8 cellular contexts compared by ENCODE assay signal in genomic region chr17:35243459-35244204, GRCh38. TPM values are rescaled to one million over a fixed set of nuclear protein-coding genes. Genes with fewer than 3 reads are reported as not detected.
DNase-seq lines count a peak whose midpoint lies in the region; ATAC-seq lines count a peak whose summit lies in the region.
"Had no signal": no experiment of that assay in that cellular context is flagged by ENCODE, and none has a peak within 500 bp of the region (broad histone marks: within the 10 kb centered on the region; RNA-seq: fewer than 3 reads in every experiment).

No MANE protein-coding gene starts in this region.

- DNase-seq in NCI-H69 (lab: John Stamatoyannopoulos, UW): peak; percentile 24
- peak; percentile 47 for DNase-seq in activated T-cell treated with anti-CD3 and anti-CD28 coated beads, Interleukin-2, amount 50 U/mL, for 4 hours
- peak; percentile 68 for DNase-seq in fibroblast of gingiva (ENCODE audit: low read depth)
- peak in 8 of 9 donors; percentile 13 to 54 (median 46) for DNase-seq in naive thymus-derived CD4-positive, alpha-beta T cell
- DNase-seq in substantia nigra (lab: John Stamatoyannopoulos, UW): peak in 12 of 49 donors; percentile 11 to 50 (median 36)

- peak overlapping the region; percentile 85 for H3K27ac ChIP-seq in naive thymus-derived CD4-positive, alpha-beta T cell (ENCODE audit: low read depth, low read length)
- H3K27ac ChIP-seq in substantia nigra (ENCODE audit: low read depth, low read length, poor library complexity, severe bottlenecking): peak overlapping the region; percentile 82

- intact Hi-C loops in naive thymus-derived CD4-positive, alpha-beta T cell (cut with micrococcal nuclease): loop anchor here (1.0 to 10.0 kb wide), 14 partner anchors 11 to 565 kb away; partner anchors contain the start of genes SLFN11 (in 2 of the 2), TAF15 (in 2 of the 2), AP2B1 (in 1 of the 2) and LIG3 (in 1 of the 2)

- H3K4me3 ChIP-seq in naive thymus-derived CD4-positive, alpha-beta T cell (ENCODE audit: low read length): peak overlapping the region; percentile 97

- peak; percentile 13 for ATAC-seq in GM21390 (IDR thresholded peaks at IDR 0.05; ENCODE audit: unreplicated experiment)
- peak; percentile 34 to 44 for ATAC-seq in activated T-cell treated with anti-CD3 and anti-CD28 coated beads, Interleukin-2, amount 50 U/mL, for 4 hours
- ATAC-seq in naive thymus-derived CD4-positive, alpha-beta T cell: peak; percentile 12
- ATAC-seq in HG03025 (IDR thresholded peaks at IDR 0.05; ENCODE audit: low FRiP score, unreplicated experiment): no peak

- H3K27me3 ChIP-seq in naive thymus-derived CD4-positive, alpha-beta T cell (ENCODE audit: control insufficient read depth in 2 of 2, insufficient read depth in 2 of 2, low read length in 2 of 2): no peaks in the 10 kb centered on the region

- POLR2A ChIA-PET in naive thymus-derived CD4-positive, alpha-beta T cell (lab: Charles Lee): interaction anchor here (0.6 to 12.5 kb wide), 46 partner anchors 8 to 381 kb away, joined by 3 to 459 read pairs (median 5); partner anchors contain the start of genes AP2B1, NLE1, PEX12 and RAD51D

- H3K27ac Mint-ChIP-seq in naive thymus-derived CD4-positive, alpha-beta T cell: peak overlapping the region; percentile 94 to 100 (median 98)

- H3K36me3 ChIP-seq in naive thymus-derived CD4-positive, alpha-beta T cell (ENCODE audit: control insufficient read depth in 2 of 3, insufficient read depth in 3 of 3, low read length in 3 of 3): peaks cover 0 to 32% (median 0%) of the 10 kb centered on the region in 3 experiments

- H3K9me3 Mint-ChIP-seq in activated T-cell treated with anti-CD3 and anti-CD28 coated beads, Interleukin-2, amount 50 U/mL, for 4 hours: no peaks in the 10 kb centered on the region
- peaks cover 0 to 2% (median 0%) of the 10 kb centered on the region in 11 donors for H3K9me3 Mint-ChIP-seq in naive thymus-derived CD4-positive, alpha-beta T cell

- peaks cover 70% of the 10 kb centered on the region for H3K4me1 Mint-ChIP-seq in activated T-cell treated with anti-CD3 and anti-CD28 coated beads, Interleukin-2, amount 50 U/mL, for 4 hours (ENCODE audit: low read depth)
- H3K4me1 Mint-ChIP-seq in naive thymus-derived CD4-positive, alpha-beta T cell: peaks cover 32 to 62% (median 41%) of the 10 kb centered on the region in 7 donors

- peaks cover 16% of the 10 kb centered on the region for H3K36me3 Mint-ChIP-seq in activated T-cell treated with anti-CD3 and anti-CD28 coated beads, Interleukin-2, amount 50 U/mL, for 4 hours (ENCODE audit: insufficient read depth)
- peaks cover 24 to 57% (median 46%) of the 10 kb centered on the region in 5 donors for H3K36me3 Mint-ChIP-seq in naive thymus-derived CD4-positive, alpha-beta T cell

- peak overlapping the region; percentile 92 for H3K4me3 Mint-ChIP-seq in activated T-cell treated with anti-CD3 and anti-CD28 coated beads, Interleukin-2, amount 50 U/mL, for 4 hours
- H3K4me3 Mint-ChIP-seq in naive thymus-derived CD4-positive, alpha-beta T cell: peak overlapping the region; percentile 91 to 100 (median 100)

- H3K9me3 ChIP-seq in naive thymus-derived CD4-positive, alpha-beta T cell (ENCODE audit: control insufficient read depth in 2 of 3, low read length in 3 of 3): no peaks in the 10 kb centered on the region

- H3K4me1 ChIP-seq in naive thymus-derived CD4-positive, alpha-beta T cell (ENCODE audit: control insufficient read depth in 2 of 2, insufficient read depth in 2 of 2, low read length in 2 of 2): peaks cover 34 to 52% of the 10 kb centered on the region in 2 donors

- no peaks in the 10 kb centered on the region for H3K27me3 Mint-ChIP-seq in activated T-cell treated with anti-CD3 and anti-CD28 coated beads, Interleukin-2, amount 50 U/mL, for 4 hours (ENCODE audit: low read depth)
- H3K27me3 Mint-ChIP-seq in naive thymus-derived CD4-positive, alpha-beta T cell: no peaks in the 10 kb centered on the region

- CTCF ChIA-PET in naive thymus-derived CD4-positive, alpha-beta T cell (lab: Charles Lee): interaction anchor here (0.8 to 6.9 kb wide), 7 partner anchors 23 to 296 kb away, joined by 4 to 52 read pairs (median 5); no protein-coding TSS in a partner anchor

RNA-seq across cellular contexts. Expression of gene SLFN5, which starts 0.8 kb away (rescaled TPM):
- total RNA-seq in activated T-cell treated with anti-CD3 and anti-CD28 coated beads, Interleukin-2, amount 50 U/mL, for 4 hours: 10 to 100 TPM in 1 of 3 donors, 1 to 10 TPM in 2; 5.2 to 16.2 (median 8.0) TPM
- 100 to 1,000 TPM in 4 of 5 experiments, 10 to 100 TPM in 1; 80.0 to 199 (median 133) TPM for total RNA-seq in naive thymus-derived CD4-positive, alpha-beta T cell
- 100 to 1,000 TPM; 103 to 169 TPM for polyA plus RNA-seq in naive thymus-derived CD4-positive, alpha-beta T cell

RNA-seq across cellular contexts. Expression of gene SLC35G3, which starts 49.4 kb away (rescaled TPM):
- total RNA-seq in activated T-cell treated with anti-CD3 and anti-CD28 coated beads, Interleukin-2, amount 50 U/mL, for 4 hours: not detected
- total RNA-seq in naive thymus-derived CD4-positive, alpha-beta T cell: not detected
- polyA plus RNA-seq in naive thymus-derived CD4-positive, alpha-beta T cell: not detected
- total RNA-seq: pulmonary artery endothelial cell had no signal

Comparison
In these comparisons a context has a peak if more than half of its experiments do, and no peak if none do; other contexts are left out.
1. RNA of gene SLFN5, which starts 0.8 kb away (total RNA-seq): 80.0 to 199 TPM in naive thymus-derived CD4-positive, alpha-beta T cell; 5.2 to 16.2 TPM in activated T-cell treated with anti-CD3 and anti-CD28 coated beads, Interleukin-2, amount 50 U/mL, for 4 hours; every median in the first group is over 4 times any median in the second.